In genomic region chr3:107240183-107241091, GRCh38 we compare ENCODE assay signal across 8 cellular contexts.
A peak's percentile ranks its signal among the peaks of the same experiment; 100 is the strongest.
DNase-seq lines count a peak whose midpoint lies in the region; ATAC-seq and TF ChIP-seq lines count a peak whose summit lies in the region.

No MANE protein-coding gene starts in this region.

- H3K4me1 ChIP-seq in right atrium auricular region (peaks cover 0 to 23% of the 10 kb centered on the region in 2 donors), psoas muscle (peaks cover 19% of the 10 kb centered on the region), urinary bladder (ENCODE audit: insufficient read depth) (no peaks in the 10 kb centered on the region)

- H3K36me3 ChIP-seq in H7 (replicated peaks; ENCODE audit: control insufficient read depth, insufficient read depth, low read length) (no peaks in the 10 kb centered on the region), right atrium auricular region (no peaks in the 10 kb centered on the region), psoas muscle (ENCODE audit: insufficient read depth in 1 of 2, low read depth in 1 of 2) (no peaks in the 10 kb centered on the region), urinary bladder (ENCODE audit: insufficient read depth) (no peaks in the 10 kb centered on the region)

- peak overlapping the region; percentile 79 to 81 for H3K27ac ChIP-seq in right atrium auricular region
- H3K27ac ChIP-seq in psoas muscle, result peak overlapping the region; percentile 80
- peak overlapping the region; percentile 35 for H3K27ac ChIP-seq in urinary bladder (ENCODE audit: low read depth)

- H3K4me3 ChIP-seq in GM08714 (ENCODE audit: low read length) (peak overlapping the region; percentile 62), H7 (ENCODE audit: insufficient read depth, low read depth, low read length) (peak overlapping the region; percentile 75), LNCaP clone FGC (ENCODE audit: low read depth, low read length) (peak overlapping the region; percentile 63), right atrium auricular region (peak overlapping the region; percentile 70 to 78), psoas muscle (peak overlapping the region; percentile 96), urinary bladder (ENCODE audit: low read depth, low read length) (peak overlapping the region; percentile 71)

- no peaks in the 10 kb centered on the region for H3K9me3 ChIP-seq in right atrium auricular region
- H3K9me3 ChIP-seq in psoas muscle, result no peaks in the 10 kb centered on the region

- ATAC-seq in T-cell (replicated peaks in 1 of 4) (peak; percentile 88 to 95 (median 94)), psoas muscle (peak; percentile 92 to 96 (median 96))

- H3K27me3 ChIP-seq in H7 (ENCODE audit: control insufficient read depth, insufficient read depth, low read length) (peaks cover 7% of the 10 kb centered on the region; the same call in 1 of the 2 replicates), right atrium auricular region (no peaks in the 10 kb centered on the region), psoas muscle (ENCODE audit: insufficient read depth in 3 of 3, low read length in 2 of 3) (no peaks in the 10 kb centered on the region)

- no peaks in the 10 kb centered on the region for H3K36me3 Mint-ChIP-seq in T-cell

- peaks cover 7 to 8% of the 10 kb centered on the region in 2 donors for H3K27me3 Mint-ChIP-seq in T-cell

- peaks cover 16 to 20% (median 17%) of the 10 kb centered on the region in 3 donors for H3K4me1 Mint-ChIP-seq in T-cell

- H3K9me3 Mint-ChIP-seq in T-cell, result no peaks in the 10 kb centered on the region

- 1% methylated on average over 59 of the region's 59 CpGs for WGBS in psoas muscle, 3 donors
- under 1% methylated on average over 59 of the region's 59 CpGs for WGBS in urinary bladder

- CTCF ChIA-PET in T-cell (lab: Charles Lee), result interaction anchor here in 1 of 2 donors (0.6 to 1.0 kb wide), 2 partner anchors 20 to 181 kb away, joined by 3 to 5 read pairs; no protein-coding TSS in a partner anchor

- POLR2A ChIA-PET in T-cell (lab: Charles Lee), result no interaction called here

- peak overlapping the region; percentile 84 to 90 (median 88) for H3K4me3 Mint-ChIP-seq in T-cell

- DNase-seq in H7 (peak; percentile 80), LNCaP clone FGC (ENCODE audit: low read depth) (no peak), T-cell (peak; percentile 37 to 75 (median 58)), amniotic epithelial cell (ENCODE audit: low read depth) (peak; percentile 70), right atrium auricular region (ENCODE audit: low spot score) (peak; percentile 74), psoas muscle (peak; percentile 82 to 87)

- peak overlapping the region in 1 of 2 donors; percentile 52 for H3K27ac Mint-ChIP-seq in T-cell

- intact Hi-C loops in psoas muscle (cut with DNase I), result loop anchor here in 1 of 2 donors (10.0 kb wide), 1 partner anchor 424 kb away; no protein-coding TSS in a partner anchor

- TF ChIP-seq CTCF in LNCaP clone FGC (IDR thresholded peaks at IDR 0.05; ENCODE audit: control insufficient read depth, extremely low read depth, insufficient read depth), result no peak
- peak in 1 of 2 donors; percentile 29 for TF ChIP-seq CTCF in right atrium auricular region (IDR thresholded peaks at IDR 0.05)
- TF ChIP-seq CTCF in psoas muscle (IDR thresholded peaks at IDR 0.05), result no peak
